8 cellular contexts compared by ENCODE assay signal in the genomic region with DNA sequence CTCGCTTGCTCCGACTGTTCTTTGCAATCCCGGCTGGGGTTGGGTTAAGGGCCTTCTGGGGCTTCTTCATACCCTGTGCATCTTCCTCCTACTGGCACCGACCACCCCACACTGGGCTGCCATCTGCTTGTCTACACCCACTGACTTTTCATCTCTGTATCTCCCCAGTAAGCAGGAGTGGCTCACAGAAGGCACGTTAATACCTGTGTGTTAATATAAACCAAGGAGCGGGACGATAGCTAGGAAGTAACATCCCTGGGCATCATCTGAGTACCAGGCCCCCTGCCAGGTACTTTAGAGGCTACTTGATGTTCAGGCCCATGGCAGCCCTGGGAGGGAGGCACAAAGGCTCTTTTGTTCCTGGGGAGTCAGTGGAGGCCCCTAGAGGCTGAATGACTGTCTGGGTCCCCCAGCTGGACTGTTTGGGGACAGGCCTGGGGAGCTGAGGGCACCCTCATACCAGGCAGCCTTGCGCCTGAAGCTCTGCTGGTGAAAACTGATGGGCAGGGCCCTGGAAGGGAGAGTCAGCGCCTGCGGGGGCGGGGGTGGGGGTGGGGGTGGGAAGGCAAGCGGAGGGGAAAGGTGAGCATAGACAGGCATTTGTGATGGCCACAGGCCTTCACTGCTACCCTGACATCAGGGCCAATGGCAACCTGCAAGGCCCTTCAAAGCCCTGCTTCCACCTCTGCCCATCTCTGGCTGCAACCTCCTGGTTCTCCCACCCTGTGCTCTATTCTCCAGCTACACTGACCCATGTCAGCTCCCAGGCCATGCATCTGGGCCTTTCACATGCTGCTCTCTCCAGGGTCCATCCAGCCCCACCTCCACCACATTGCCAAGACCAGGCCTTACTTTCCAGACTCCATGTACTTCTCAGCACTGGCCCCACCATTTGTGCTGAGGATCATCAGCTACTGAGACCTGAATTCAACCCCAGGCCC. TPM values are rescaled to one million over a fixed set of nuclear protein-coding genes. Genes with fewer than 3 reads are reported as not detected.
A peak's percentile ranks its signal among the peaks of the same experiment; 100 is the strongest.
DNase-seq lines count a peak whose midpoint lies in the region; ATAC-seq and TF ChIP-seq lines count a peak whose summit lies in the region.

No MANE protein-coding gene starts in this region.

- no peak for TF ChIP-seq CTCF in CD4-positive, alpha-beta T cell (IDR thresholded peaks at IDR 0.05)
- TF ChIP-seq CTCF in liver (IDR thresholded peaks at IDR 0.05; ENCODE audit: low read depth, low read length, missing input control), result no peak

- no peaks in the 10 kb centered on the region for H3K9me3 ChIP-seq in CD4-positive, alpha-beta T cell (ENCODE audit: control insufficient read depth, low read length)
- H3K9me3 ChIP-seq in liver (ENCODE audit: control insufficient read depth in 4 of 4, low read length in 3 of 4), result no peaks in the 10 kb centered on the region

- no peak for TF ChIP-seq RAD21 in liver (IDR thresholded peaks at IDR 0.05)

- H3K27me3 ChIP-seq in CD4-positive, alpha-beta T cell (ENCODE audit: control insufficient read depth, insufficient read depth, low read length), result no peaks in the 10 kb centered on the region
- no peaks in the 10 kb centered on the region for H3K27me3 ChIP-seq in liver (ENCODE audit: control insufficient read depth in 4 of 4, insufficient read depth in 4 of 4, low read length in 3 of 4)

- H3K9me3 Mint-ChIP-seq in CD4-positive, alpha-beta T cell, result no peaks in the 10 kb centered on the region

- no peaks in the 10 kb centered on the region for H3K36me3 Mint-ChIP-seq in CD4-positive, alpha-beta T cell (ENCODE audit: low read depth)

- no peaks in the 10 kb centered on the region for H3K27me3 Mint-ChIP-seq in CD4-positive, alpha-beta T cell

- peak overlapping the region; percentile 54 for H3K4me3 Mint-ChIP-seq in CD4-positive, alpha-beta T cell

- peak overlapping the region; percentile 86 for H3K27ac Mint-ChIP-seq in CD4-positive, alpha-beta T cell

- POLR2A ChIA-PET in CD4-positive, alpha-beta T cell (lab: Charles Lee), result interaction anchor here (0.6 to 3.2 kb wide), 24 partner anchors 19 to 222 kb away, joined by 3 to 43 read pairs (median 6); partner anchors contain the start of genes EVL, WDR25 and YY1

- CTCF ChIA-PET in CD4-positive, alpha-beta T cell (lab: Charles Lee), result interaction anchor here (0.7 to 3.4 kb wide), 49 partner anchors 10 to 294 kb away, joined by 3 to 49 read pairs (median 5); partner anchors contain the start of genes DEGS2 and EVL

- peaks cover 9% of the 10 kb centered on the region for H3K4me1 Mint-ChIP-seq in CD4-positive, alpha-beta T cell (ENCODE audit: low read depth)

- intact Hi-C loops in CD4-positive, alpha-beta T cell (cut with DNase I, micrococcal nuclease), result loop anchor here (1.0 to 5.0 kb wide), 10 partner anchors 21 to 211 kb away; partner anchors contain the start of genes WDR25 (in 1 of the 2) and YY1 (in 1 of the 2)

- no peaks in the 10 kb centered on the region for H3K36me3 ChIP-seq in liver (ENCODE audit: control insufficient read depth in 4 of 4, insufficient read depth in 3 of 4, low read depth in 1 of 4, low read length in 3 of 4)

- WGBS in liver, result 62% methylated on average over 12 of the region's 12 CpGs

- H3K27ac ChIP-seq in CD4-positive, alpha-beta T cell (ENCODE audit: low read depth, low read length), result peak overlapping the region; percentile 33
- H3K27ac ChIP-seq in liver (ENCODE audit: low read depth in 1 of 2, low read length in 2 of 2) (peak overlapping the region; percentile 61 to 89), temporal lobe (ENCODE audit: low read depth, low read length) (peak overlapping the region; percentile 88)

- ATAC-seq in CD4-positive, alpha-beta T cell (ENCODE audit: poor library complexity), result peak; percentile 3
- no peak for ATAC-seq in GM19397 (IDR thresholded peaks at IDR 0.05; ENCODE audit: unreplicated experiment)

- H3K4me3 ChIP-seq in liver (ENCODE audit: low read depth in 1 of 3, low read length in 3 of 3), result peak overlapping the region in 1 of 3 donors; percentile 33

- DNase-seq in CD4-positive, alpha-beta T cell, result no peak
- peak; percentile 15 for DNase-seq in HT-29 (ENCODE audit: low spot score)
- DNase-seq in amygdala (lab: John Stamatoyannopoulos, UW), result peak in 37 of 56 donors; percentile 20 to 74 (median 39)
- DNase-seq in GM19238 (ENCODE audit: insufficient read length, low spot score), result no peak
- no peak for DNase-seq in NOMO-1 treated with dmso at 0.1 percent for 144 hours (lab: John Stamatoyannopoulos, UW; ENCODE audit: unreplicated experiment)

- peaks cover 0 to 13% (median 11%) of the 10 kb centered on the region in 4 donors for H3K4me1 ChIP-seq in liver (ENCODE audit: control insufficient read depth in 4 of 4, insufficient read depth in 4 of 4, low read length in 3 of 4)

- peak overlapping the region in 1 of 2 donors; percentile 54 for H3K9ac ChIP-seq in liver (ENCODE audit: low read depth in 1 of 2, low read length in 2 of 2)

TF ChIP-seq in liver, 16 proteins besides CTCF, POLR2A, EP300 and RAD21:
- TF ChIP-seq JUND (IDR thresholded peaks at IDR 0.05) (no peak), GABPA (IDR thresholded peaks at IDR 0.05 in 1 of 2, conservative IDR thresholded peaks at IDR 0.05 in 1 of 2) (no peak), EGR1 (IDR thresholded peaks at IDR 0.05; ENCODE audit: low read depth in 2 of 2) (no peak), FOXA2 (IDR thresholded peaks at IDR 0.05) (no peak), ATF3 (IDR thresholded peaks at IDR 0.05) (no peak), YY1 (IDR thresholded peaks at IDR 0.05) (no peak), FOXA1 (IDR thresholded peaks at IDR 0.05) (no peak)

RNA-seq across cellular contexts. Expression of gene DEGS2, which starts 34.2 kb away (rescaled TPM):
- under 1 TPM in 1 of 2 experiments, not detected in 1; 0.11 TPM for total RNA-seq in CD4-positive, alpha-beta T cell
- 87.3 and 94.2 TPM in 2 replicates for total RNA-seq in HT-29 (2014; rRNA removed; shearing (Covaris generic))
- total RNA-seq in liver (under 1 TPM; 0.17 to 0.37 TPM), temporal lobe (2.2 TPM)
- under 1 TPM; 0.13 to 0.42 TPM for polyA plus RNA-seq in liver

RNA-seq across cellular contexts. Expression of gene YY1, which starts 45.3 kb away (rescaled TPM):
- total RNA-seq in CD4-positive, alpha-beta T cell, result 10 to 100 TPM; 68.9 to 70.4 TPM
- 62.7 and 63.2 TPM in 2 replicates for total RNA-seq in HT-29 (2014; rRNA removed; shearing (Covaris generic))
- total RNA-seq in liver (10 to 100 TPM; 30.0 to 37.4 TPM), temporal lobe (39.1 TPM)
- polyA plus RNA-seq in liver, result 10 to 100 TPM; 15.8 to 27.5 TPM

Comparison
In these comparisons a context has a peak if more than half of its experiments do, and no peak if none do; other contexts are left out.
1. DNase-seq: peak in HT-29 (single experiment) and amygdala (37 of 56); none in CD4-positive, alpha-beta T cell (0 of 10), GM19238 (single experiment) and NOMO-1 treated with dmso at 0.1 percent for 144 hours (single experiment).
2. H3K27ac ChIP-seq: peak in every context shown above with its lines; median percentile 88 in temporal lobe; 75 in liver; 33 in CD4-positive, alpha-beta T cell.
3. RNA of gene DEGS2, which starts 34.2 kb away (total RNA-seq): 87.3 to 94.2 TPM in HT-29; 2.2 TPM in temporal lobe (single experiment), 0.17 to 0.37 TPM in liver and 0.11 TPM in CD4-positive, alpha-beta T cell; every median in the first group is over 10 times any median in the second.